Comparison of ENCODE assay signal across 15 cellular contexts in the genomic region with DNA sequence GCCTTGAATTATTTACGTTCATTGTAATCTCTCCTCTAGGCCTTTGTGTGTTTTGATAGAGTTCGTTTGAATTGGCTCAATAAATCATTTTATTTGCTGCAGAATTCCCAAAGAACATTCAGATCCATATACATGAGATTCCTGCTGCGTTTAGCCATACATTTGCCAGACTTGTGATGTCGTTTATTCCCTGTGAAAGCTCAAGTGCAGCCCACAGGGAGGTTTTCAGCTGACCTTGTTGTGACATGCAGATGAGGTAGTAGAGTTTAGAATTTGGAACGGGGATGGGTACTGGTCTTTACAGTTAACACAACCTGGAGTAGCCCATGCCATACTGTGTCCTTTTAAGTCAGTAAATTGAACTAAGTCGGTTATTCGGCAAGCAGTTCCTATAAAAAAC. TPM values are rescaled to one million over a fixed set of nuclear protein-coding genes. Genes with fewer than 3 reads are reported as not detected.
DNase-seq lines count a peak whose midpoint lies in the region; ATAC-seq and TF ChIP-seq lines count a peak whose summit lies in the region.
"Had no signal": no experiment of that assay in that cellular context is flagged by ENCODE, and none has a peak within 500 bp of the region (broad histone marks: within the 10 kb centered on the region; RNA-seq: fewer than 3 reads in every experiment).

C3orf20 (plus strand) TSS at position 301 of the 400 bp plus-strand sequence. CDS start 7,573 bp downstream, outside the sequence.

- H2AFZ ChIP-seq in SU-DHL-6 (ENCODE audit: low read depth, low read length, severe bottlenecking): no peak within 1 kb of the TSS
- H2AFZ ChIP-seq: GM23338 had no signal

- peaks cover 28% of the 10 kb centered on the region for H3K36me3 Mint-ChIP-seq in CD4-positive, CD25-positive, alpha-beta regulatory T cell
- peaks cover 24% of the 10 kb centered on the region for H3K36me3 Mint-ChIP-seq in nephron (ENCODE audit: low read depth)
- H3K36me3 Mint-ChIP-seq in stimulated activated naive B cell treated with anti-CD40 and anti-IgM and Interleukin-4, amounts not matched to agents 10 μg/mL and 1 μg/mL and 100 μg/mL, for 72 hours: peaks cover 25 to 52% of the 10 kb centered on the region in 2 donors
- H3K36me3 Mint-ChIP-seq in stimulated activated effector memory CD8-positive, alpha-beta T cell treated with anti-CD3 and anti-CD28 coated beads, Interleukin-12 subunit alpha, Interleukin-12 subunit beta, amount 100 ng/mL, for 72 hours: peaks cover 48% of the 10 kb centered on the region

- H3K9me2 ChIP-seq in SU-DHL-6 (replicated peaks; ENCODE audit: insufficient read depth, low read length): no peaks in the 10 kb centered on the region

- no peak within 1 kb of the TSS for H3K4me3 ChIP-seq in CD4-positive, CD25-positive, alpha-beta regulatory T cell (ENCODE audit: low read depth, low read length)
- H3K4me3 ChIP-seq in SU-DHL-6 (ENCODE audit: insufficient read depth, low read length, poor library complexity, severe bottlenecking): no peak within 1 kb of the TSS
- H3K4me3 ChIP-seq: BLaER1, GM23338 had no signal

- peak within 1 kb of the TSS; percentile 30 for H3K9ac ChIP-seq in SU-DHL-6 (ENCODE audit: low read length)
- H3K9ac ChIP-seq: BLaER1 had no signal

- H3K27me3 ChIP-seq in CD4-positive, CD25-positive, alpha-beta regulatory T cell (ENCODE audit: control insufficient read depth, insufficient read depth, low read length): no peaks in the 10 kb centered on the region
- no peaks in the 10 kb centered on the region for H3K27me3 ChIP-seq in SU-DHL-6 (ENCODE audit: low read length)
- H3K27me3 ChIP-seq: BLaER1 had no signal

- peaks cover 42% of the 10 kb centered on the region for H3K36me3 ChIP-seq in CD4-positive, CD25-positive, alpha-beta regulatory T cell (ENCODE audit: control insufficient read depth, insufficient read depth, low read length)
- peaks cover 24% of the 10 kb centered on the region for H3K36me3 ChIP-seq in SU-DHL-6 (ENCODE audit: low read length)

- no peaks in the 10 kb centered on the region for H3K9me3 ChIP-seq in CD4-positive, CD25-positive, alpha-beta regulatory T cell (ENCODE audit: control insufficient read depth in 2 of 2, low read length in 2 of 2)
- peaks cover 4% of the 10 kb centered on the region; the same call in 1 of the 2 replicates for H3K9me3 ChIP-seq in SU-DHL-6 (ENCODE audit: insufficient read depth, low read length)

- H3K4me1 Mint-ChIP-seq in CD4-positive, CD25-positive, alpha-beta regulatory T cell: peaks cover 0 to 4% (median 1%) of the 10 kb centered on the region in 4 donors
- H3K4me1 Mint-ChIP-seq in nephron: no peaks in the 10 kb centered on the region
- H3K4me1 Mint-ChIP-seq in stimulated activated naive B cell treated with anti-CD40 and anti-IgM and Interleukin-4, amounts not matched to agents 10 μg/mL and 1 μg/mL and 100 μg/mL, for 72 hours: peaks cover 7 to 21% of the 10 kb centered on the region in 2 donors
- no peaks in the 10 kb centered on the region for H3K4me1 Mint-ChIP-seq in stimulated activated effector memory CD8-positive, alpha-beta T cell treated with anti-CD3 and anti-CD28 coated beads, Interleukin-12 subunit alpha, Interleukin-12 subunit beta, amount 100 ng/mL, for 72 hours
- H3K4me1 Mint-ChIP-seq: GM23338 had no signal

- H3K79me2 ChIP-seq in SU-DHL-6 (ENCODE audit: insufficient read depth, low read length): no peaks in the 10 kb centered on the region

- no peaks in the 10 kb centered on the region for H3K27me3 Mint-ChIP-seq in CD4-positive, CD25-positive, alpha-beta regulatory T cell
- H3K27me3 Mint-ChIP-seq in nephron (ENCODE audit: low read depth): no peaks in the 10 kb centered on the region
- H3K27me3 Mint-ChIP-seq in stimulated activated naive B cell treated with anti-CD40 and anti-IgM and Interleukin-4, amounts not matched to agents 10 μg/mL and 1 μg/mL and 100 μg/mL, for 72 hours: no peaks in the 10 kb centered on the region

- DNase-seq in CD4-positive, CD25-positive, alpha-beta regulatory T cell: no peak
- DNase-seq in stimulated activated naive B cell treated with anti-CD40 and anti-IgM and Interleukin-4, amounts not matched to agents 10 μg/mL and 1 μg/mL and 100 μg/mL, for 72 hours: no peak
- no peak for DNase-seq in stimulated activated effector memory CD8-positive, alpha-beta T cell treated with anti-CD3 and anti-CD28 coated beads, Interleukin-12 subunit alpha, Interleukin-12 subunit beta, amount 100 ng/mL, for 72 hours (ENCODE audit: low spot score in 2 of 2)
- no peak for DNase-seq in T1000 (lab: John Stamatoyannopoulos, UW)
- DNase-seq: 8988T, AML-193, DMS79 treated with DMSO at 0.1 percent for 48 hours, EL, H7 had no signal

- no peaks in the 10 kb centered on the region for H3K4me1 ChIP-seq in CD4-positive, CD25-positive, alpha-beta regulatory T cell (ENCODE audit: control insufficient read depth, insufficient read depth, low read length, poor library complexity, severe bottlenecking)
- H3K4me1 ChIP-seq: BLaER1 had no signal

- H3K4me3 Mint-ChIP-seq in CD4-positive, CD25-positive, alpha-beta regulatory T cell: no peak within 1 kb of the TSS
- H3K4me3 Mint-ChIP-seq in nephron: no peak within 1 kb of the TSS
- no peak within 1 kb of the TSS for H3K4me3 Mint-ChIP-seq in stimulated activated naive B cell treated with anti-CD40 and anti-IgM and Interleukin-4, amounts not matched to agents 10 μg/mL and 1 μg/mL and 100 μg/mL, for 72 hours
- no peak within 1 kb of the TSS for H3K4me3 Mint-ChIP-seq in stimulated activated effector memory CD8-positive, alpha-beta T cell treated with anti-CD3 and anti-CD28 coated beads, Interleukin-12 subunit alpha, Interleukin-12 subunit beta, amount 100 ng/mL, for 72 hours
- H3K4me3 Mint-ChIP-seq: GM23338 had no signal

- peak within 1 kb of the TSS; percentile 33 for H3K4me2 ChIP-seq in SU-DHL-6 (ENCODE audit: low read depth, low read length, poor library complexity, severe bottlenecking)
- H3K4me2 ChIP-seq: BLaER1, GM23338 had no signal

- peaks cover 11% of the 10 kb centered on the region for H3F3A ChIP-seq in SU-DHL-6 (ENCODE audit: insufficient read depth)

- no peak within 1 kb of the TSS for H3K27ac ChIP-seq in CD4-positive, CD25-positive, alpha-beta regulatory T cell (ENCODE audit: insufficient read depth, low read length, poor library complexity, severe bottlenecking)
- H3K27ac ChIP-seq in SU-DHL-6 (ENCODE audit: low read depth, low read length): peak within 1 kb of the TSS; percentile 67
- H3K27ac ChIP-seq: BLaER1 had no signal

- no peaks in the 10 kb centered on the region for H4K20me1 ChIP-seq in SU-DHL-6 (ENCODE audit: low read depth, low read length)
- H4K20me1 ChIP-seq: BLaER1 had no signal

- H3K27ac Mint-ChIP-seq in CD4-positive, CD25-positive, alpha-beta regulatory T cell: peak within 1 kb of the TSS in 2 of 3 donors; percentile 6 to 21
- H3K27ac Mint-ChIP-seq in nephron: peak within 1 kb of the TSS; percentile 0 to 39 (median 23)
- H3K27ac Mint-ChIP-seq in stimulated activated naive B cell treated with anti-CD40 and anti-IgM and Interleukin-4, amounts not matched to agents 10 μg/mL and 1 μg/mL and 100 μg/mL, for 72 hours: peak within 1 kb of the TSS; percentile 72
- H3K27ac Mint-ChIP-seq in stimulated activated effector memory CD8-positive, alpha-beta T cell treated with anti-CD3 and anti-CD28 coated beads, Interleukin-12 subunit alpha, Interleukin-12 subunit beta, amount 100 ng/mL, for 72 hours: no peak within 1 kb of the TSS
- H3K27ac Mint-ChIP-seq: GM23338 had no signal

- no peak for ATAC-seq in CD4-positive, CD25-positive, alpha-beta regulatory T cell (ENCODE audit: low read depth in 2 of 2)
- ATAC-seq in stimulated activated naive B cell treated with anti-CD40 and anti-IgM and Interleukin-4, amounts not matched to agents 10 μg/mL and 1 μg/mL and 100 μg/mL, for 72 hours (replicated peaks): no peak
- ATAC-seq in HG02840 (IDR thresholded peaks at IDR 0.05; ENCODE audit: low FRiP score, unreplicated experiment): no peak
- no peak for ATAC-seq in stimulated activated effector memory CD8-positive, alpha-beta T cell treated with anti-CD3 and anti-CD28 coated beads, Interleukin-12 subunit alpha, Interleukin-12 subunit beta, amount 100 ng/mL, for 72 hours
- ATAC-seq: GM23338, HepG2 had no signal

- no peaks in the 10 kb centered on the region for H3K9me3 Mint-ChIP-seq in CD4-positive, CD25-positive, alpha-beta regulatory T cell
- H3K9me3 Mint-ChIP-seq in nephron: no peaks in the 10 kb centered on the region
- H3K9me3 Mint-ChIP-seq in stimulated activated naive B cell treated with anti-CD40 and anti-IgM and Interleukin-4, amounts not matched to agents 10 μg/mL and 1 μg/mL and 100 μg/mL, for 72 hours: no peaks in the 10 kb centered on the region
- H3K9me3 Mint-ChIP-seq in stimulated activated effector memory CD8-positive, alpha-beta T cell treated with anti-CD3 and anti-CD28 coated beads, Interleukin-12 subunit alpha, Interleukin-12 subunit beta, amount 100 ng/mL, for 72 hours: no peaks in the 10 kb centered on the region

- TF ChIP-seq CTCF in SU-DHL-6 (IDR thresholded peaks at IDR 0.05; ENCODE audit: insufficient read depth, low read length, poor library complexity, severe bottlenecking) (no peak), nephron (IDR thresholded peaks at IDR 0.05; ENCODE audit: unreplicated experiment in 3 of 3) (no peak)

RNA-seq across cellular contexts. Expression of gene C3orf20, which starts in this region (rescaled TPM):
- 0.37 TPM for total RNA-seq in CD4-positive, CD25-positive, alpha-beta regulatory T cell
- not detected for polyA plus RNA-seq in CD4-positive, CD25-positive, alpha-beta regulatory T cell
- total RNA-seq: GM23338 had no signal
- polyA plus RNA-seq: GM23338 had no signal
